10 cellular contexts compared by ENCODE assay signal in genomic region chr11:122784325-122785155, GRCh38. TPM values are rescaled to one million over a fixed set of nuclear protein-coding genes. Genes with fewer than 3 reads are reported as not detected.
A peak's percentile ranks its signal among the peaks of the same experiment; 100 is the strongest.
DNase-seq lines count a peak whose midpoint lies in the region; ATAC-seq and TF ChIP-seq lines count a peak whose summit lies in the region.
"Had no signal": no experiment of that assay in that cellular context is flagged by ENCODE, and none has a peak within 500 bp of the region (broad histone marks: within the 10 kb centered on the region; RNA-seq: fewer than 3 reads in every experiment).

No MANE protein-coding gene starts in this region.

- no peaks in the 10 kb centered on the region for H3K27me3 ChIP-seq in BJ (ENCODE audit: control insufficient read depth, insufficient read depth, low read length)
- no peaks in the 10 kb centered on the region for H3K27me3 ChIP-seq in RWPE2 (ENCODE audit: insufficient read depth, poor library complexity, severe bottlenecking)
- no peaks in the 10 kb centered on the region for H3K27me3 ChIP-seq in psoas muscle (ENCODE audit: insufficient read depth in 3 of 3, low read length in 2 of 3)

- peak overlapping the region; percentile 33 for H3K27ac ChIP-seq in RWPE2 (ENCODE audit: poor library complexity, severe bottlenecking)
- H3K27ac ChIP-seq in psoas muscle: peak overlapping the region; percentile 41

- H3K36me3 ChIP-seq in BJ (ENCODE audit: control insufficient read depth, insufficient read depth, low read length) (peaks cover 11% of the 10 kb centered on the region), RWPE2 (ENCODE audit: low read depth) (peaks cover 12% of the 10 kb centered on the region), psoas muscle (ENCODE audit: insufficient read depth in 1 of 2, low read depth in 1 of 2) (no peaks in the 10 kb centered on the region)

- WGBS in psoas muscle, 3 donors: 35 to 53% (median 44%) methylated on average over 6 of the region's 6 CpGs

- intact Hi-C loops in psoas muscle (cut with DNase I): loop anchor here (5.0 kb wide), 2 partner anchors 152 to 507 kb away; no protein-coding TSS in a partner anchor

- TF ChIP-seq CTCF in BJ (IDR thresholded peaks at IDR 0.05; ENCODE audit: insufficient read depth, low read depth, low read length) (no peak), RWPE2 (IDR thresholded peaks at IDR 0.05; ENCODE audit: poor library complexity, severe bottlenecking) (no peak), psoas muscle (IDR thresholded peaks at IDR 0.05) (no peak)

- ATAC-seq in RWPE2 (ENCODE audit: low read depth): peak; percentile 83
- peak; percentile 42 for ATAC-seq in esophagus mucosa
- ATAC-seq in psoas muscle: peak; percentile 48 to 80 (median 70)
- no peak for ATAC-seq in GM18907 (IDR thresholded peaks at IDR 0.05; ENCODE audit: unreplicated experiment)
- ATAC-seq: activated CD8-positive, alpha-beta T cell treated with anti-CD3 and anti-CD28 coated beads, Interleukin-2, amount 10 ng/mL, durations not matched to agents 7 days and 5 days had no signal

- H3K9me3 ChIP-seq in RWPE2 (ENCODE audit: severe bottlenecking) (no peaks in the 10 kb centered on the region), psoas muscle (no peaks in the 10 kb centered on the region)

- DNase-seq in BJ (ENCODE audit: low read depth): peak; percentile 79
- DNase-seq in RWPE2 (ENCODE audit: low spot score): no peak
- peak; percentile 25 to 57 for DNase-seq in psoas muscle
- no peak for DNase-seq in iPS-NIHi11 (ENCODE audit: low spot score)
- DNase-seq in D341Med (ENCODE audit: low spot score): no peak
- no peak for DNase-seq in activated CD4-positive, CD25-positive, alpha-beta regulatory T cell treated with anti-CD3 and anti-CD28 coated beads, Interleukin-2, amount 50 U/mL, for 72 hours
- DNase-seq: activated CD8-positive, alpha-beta T cell treated with anti-CD3 and anti-CD28 coated beads, Interleukin-2, amount 10 ng/mL, durations not matched to agents 7 days and 5 days; NCI-H1048 had no signal

- peaks cover 9% of the 10 kb centered on the region for H3K4me1 ChIP-seq in RWPE2 (ENCODE audit: insufficient read depth, poor library complexity, severe bottlenecking)
- peaks cover 15% of the 10 kb centered on the region for H3K4me1 ChIP-seq in psoas muscle

- CTCF ChIA-PET in BJ (lab: Yijun Ruan, JAX): interaction anchor here (0.6 to 9.7 kb wide), 7 partner anchors 12 to 156 kb away, joined by 3 to 124 read pairs (median 3); no protein-coding TSS in a partner anchor

- POLR2A ChIA-PET in BJ (lab: Charles Lee): interaction anchor here (0.5 to 1.0 kb wide), 2 partner anchors 46 to 597 kb away, joined by 3 to 4 read pairs; no protein-coding TSS in a partner anchor

- H3K4me3 ChIP-seq in BJ (ENCODE audit: low read depth, low read length): no peak overlapping the region
- H3K4me3 ChIP-seq in RWPE2 (ENCODE audit: severe bottlenecking): no peak overlapping the region
- H3K4me3 ChIP-seq in psoas muscle: peak overlapping the region; percentile 38

RNA-seq across cellular contexts. Expression of gene CRTAM, which starts 53.8 kb away (rescaled TPM):
- polyA plus RNA-seq in BJ (2011; rRNA removed) (not detected in 2 replicates), psoas muscle (under 1 TPM in 2 of 3 donors, not detected in 1; 0.60 to 0.64 TPM)
- polyA minus RNA-seq in BJ (2011; rRNA and poly(A)+ RNA removed): not detected in 2 replicates
- total RNA-seq in esophagus mucosa (not detected), psoas muscle (under 1 TPM in 2 of 4 donors, not detected in 2; 0.10 to 0.42 TPM)

Comparison
In these comparisons a context has a peak if more than half of its experiments do, and no peak if none do; other contexts are left out.
1. DNase-seq: peak in BJ (single experiment) and psoas muscle (2 of 2); none in RWPE2 (single experiment), iPS-NIHi11 (single experiment), D341Med (single experiment) and activated CD4-positive, CD25-positive, alpha-beta regulatory T cell treated with anti-CD3 and anti-CD28 coated beads, Interleukin-2, amount 50 U/mL, for 72 hours (single experiment).